ENCODE assay signal across 16 cellular contexts in genomic region chr6:28371706-28372451, GRCh38. TPM values are rescaled to one million over a fixed set of nuclear protein-coding genes. Genes with fewer than 3 reads are reported as not detected.
A peak's percentile ranks its signal among the peaks of the same experiment; 100 is the strongest.
DNase-seq lines count a peak whose midpoint lies in the region; ATAC-seq and TF ChIP-seq lines count a peak whose summit lies in the region.
"Had no signal": no experiment of that assay in that cellular context is flagged by ENCODE, and none has a peak within 500 bp of the region (broad histone marks: within the 10 kb centered on the region; RNA-seq: fewer than 3 reads in every experiment).

No MANE protein-coding gene starts in this region.

- H3K9me3 Mint-ChIP-seq in activated CD8-positive, alpha-beta T cell treated with anti-CD3 and anti-CD28 coated beads, Interleukin-2, amount 10 ng/mL, durations not matched to agents 7 days and 5 days (ENCODE audit: insufficient read depth) = no peaks in the 10 kb centered on the region
- no peaks in the 10 kb centered on the region for H3K9me3 Mint-ChIP-seq in activated CD8-positive, alpha-beta T cell treated with anti-CD3 and anti-CD28 coated beads for 36 hours

- peaks cover 2% of the 10 kb centered on the region for H3K4me1 Mint-ChIP-seq in activated CD8-positive, alpha-beta T cell treated with anti-CD3 and anti-CD28 coated beads, Interleukin-2, amount 10 ng/mL, durations not matched to agents 7 days and 5 days (ENCODE audit: low read depth)
- no peaks in the 10 kb centered on the region for H3K4me1 Mint-ChIP-seq in activated CD8-positive, alpha-beta T cell treated with anti-CD3 and anti-CD28 coated beads for 36 hours (ENCODE audit: low read depth)

- no peaks in the 10 kb centered on the region for H3K79me2 ChIP-seq in OCI-LY1 (ENCODE audit: insufficient read depth, low read length)

- peaks cover 4% of the 10 kb centered on the region for H3F3A ChIP-seq in OCI-LY1 (ENCODE audit: insufficient read depth, low read length)

- H3K27ac ChIP-seq in OCI-LY1 (ENCODE audit: low read depth, low read length, poor library complexity, severe bottlenecking) (peak overlapping the region; percentile 4), testis (no peak overlapping the region)
- H3K27ac ChIP-seq: 22Rv1, left lung, tibial nerve had no signal

- peak overlapping the region; percentile 19 for H3K4me3 ChIP-seq in OCI-LY1 (ENCODE audit: low read depth, low read length, poor library complexity, severe bottlenecking)
- no peak overlapping the region for H3K4me3 ChIP-seq in testis
- H3K4me3 ChIP-seq: HAP-1, left lung, tibial nerve had no signal

- H3K36me3 ChIP-seq in OCI-LY1 (ENCODE audit: insufficient read depth, low read length) (peaks cover 35% of the 10 kb centered on the region), testis (ENCODE audit: low read depth, missing control alignments) (no peaks in the 10 kb centered on the region)
- H3K36me3 ChIP-seq: HAP-1, left lung had no signal

- peak overlapping the region; percentile 54 for H3K4me2 ChIP-seq in OCI-LY1 (ENCODE audit: low read length)

- no peak for TF ChIP-seq POLR2A in testis (IDR thresholded peaks at IDR 0.05)

- DNase-seq in activated CD8-positive, alpha-beta T cell treated with anti-CD3 and anti-CD28 coated beads, Interleukin-2, amount 10 ng/mL, durations not matched to agents 7 days and 5 days = no peak
- DNase-seq in activated CD8-positive, alpha-beta T cell treated with anti-CD3 and anti-CD28 coated beads for 36 hours = no peak
- peak; percentile 83 for DNase-seq in testis
- no peak for DNase-seq in NCI-H2107 treated with DMSO at 0.1 percent for 48 hours (lab: John Stamatoyannopoulos, UW; ENCODE audit: unreplicated experiment)
- DNase-seq in cerebellar cortex (ENCODE audit: low spot score) = no peak
- DNase-seq in omental fat pad (ENCODE audit: low spot score) = no peak
- DNase-seq: activated CD8-positive, alpha-beta memory T cell treated with anti-CD3 and anti-CD28 coated beads, Interleukin-2, amount 50 U/mL, for 4 hours; Caco-2; left lung; NCI-H1048; NCI-H510A had no signal

- H3K4me1 ChIP-seq in OCI-LY1 (ENCODE audit: insufficient read depth, low read length, severe bottlenecking) (peaks cover 13% of the 10 kb centered on the region), testis (no peaks in the 10 kb centered on the region)
- H3K4me1 ChIP-seq: Caco-2, left lung, tibial nerve had no signal

- H3K4me3 Mint-ChIP-seq in activated CD8-positive, alpha-beta T cell treated with anti-CD3 and anti-CD28 coated beads, Interleukin-2, amount 10 ng/mL, durations not matched to agents 7 days and 5 days = no peak overlapping the region
- H3K4me3 Mint-ChIP-seq in activated CD8-positive, alpha-beta T cell treated with anti-CD3 and anti-CD28 coated beads for 36 hours = no peak overlapping the region

- H3K27me3 ChIP-seq in OCI-LY1 (ENCODE audit: insufficient read depth, low read length) (no peaks in the 10 kb centered on the region), testis (no peaks in the 10 kb centered on the region)
- H3K27me3 ChIP-seq: left lung, tibial nerve had no signal

- no peak for TF ChIP-seq CTCF in activated CD8-positive, alpha-beta T cell treated with anti-CD3 and anti-CD28 coated beads for 36 hours (IDR thresholded peaks at IDR 0.05)
- no peak for TF ChIP-seq CTCF in OCI-LY1 (IDR thresholded peaks at IDR 0.05; ENCODE audit: low read length)
- TF ChIP-seq CTCF in testis (IDR thresholded peaks at IDR 0.05) = no peak
- TF ChIP-seq CTCF in omental fat pad (IDR thresholded peaks at IDR 0.05) = no peak

- POLR2A ChIA-PET in activated CD8-positive, alpha-beta T cell treated with anti-CD3 and anti-CD28 coated beads, Interleukin-2, amount 10 ng/mL, durations not matched to agents 7 days and 5 days (lab: Charles Lee) = interaction anchor here (0.6 kb wide), 1 partner anchor 103 kb away, joined by 3 read pairs; no protein-coding TSS in a partner anchor
- POLR2A ChIA-PET in activated CD8-positive, alpha-beta T cell treated with anti-CD3 and anti-CD28 coated beads for 36 hours (lab: Charles Lee) = interaction anchor here (0.7 kb wide), 1 partner anchor 438 kb away, joined by 3 read pairs; no protein-coding TSS in a partner anchor

- ATAC-seq in activated CD8-positive, alpha-beta T cell treated with anti-CD3 and anti-CD28 coated beads, Interleukin-2, amount 10 ng/mL, durations not matched to agents 7 days and 5 days = no peak
- ATAC-seq in activated CD8-positive, alpha-beta T cell treated with anti-CD3 and anti-CD28 coated beads for 36 hours = no peak
- peak; percentile 58 for ATAC-seq in HG02870 (IDR thresholded peaks at IDR 0.05; ENCODE audit: unreplicated experiment)
- ATAC-seq in omental fat pad (ENCODE audit: low FRiP score) = no peak
- ATAC-seq: left lung had no signal

- no peaks in the 10 kb centered on the region for H3K9me2 ChIP-seq in OCI-LY1 (ENCODE audit: low read depth, low read length)

- peak overlapping the region; percentile 46; the same call in 1 of the 2 replicates for H2AFZ ChIP-seq in OCI-LY1 (ENCODE audit: low read length)

- CTCF ChIA-PET in activated CD8-positive, alpha-beta T cell treated with anti-CD3 and anti-CD28 coated beads, Interleukin-2, amount 10 ng/mL, durations not matched to agents 7 days and 5 days (lab: Charles Lee) = interaction anchor here (0.8 to 2.1 kb wide), 3 partner anchors 15 to 91 kb away, joined by 3 to 13 read pairs (median 3); no protein-coding TSS in a partner anchor
- CTCF ChIA-PET in activated CD8-positive, alpha-beta T cell treated with anti-CD3 and anti-CD28 coated beads for 36 hours (lab: Charles Lee) = interaction anchor here (1.5 kb wide), 1 partner anchor 16 kb away, joined by 7 read pairs; no protein-coding TSS in a partner anchor

- no peaks in the 10 kb centered on the region for H3K27me3 Mint-ChIP-seq in activated CD8-positive, alpha-beta T cell treated with anti-CD3 and anti-CD28 coated beads, Interleukin-2, amount 10 ng/mL, durations not matched to agents 7 days and 5 days (ENCODE audit: low read depth)
- H3K27me3 Mint-ChIP-seq in activated CD8-positive, alpha-beta T cell treated with anti-CD3 and anti-CD28 coated beads for 36 hours = no peaks in the 10 kb centered on the region

- H3K9me3 ChIP-seq in OCI-LY1 (ENCODE audit: low read length) (0 out of 2 replicates have a peak, but pooled peaks cover 3% of the 10 kb centered on the region), testis (no peaks in the 10 kb centered on the region)
- H3K9me3 ChIP-seq: Caco-2, HAP-1, left lung, tibial nerve had no signal

- peak overlapping the region; percentile 16; the same call in 1 of the 2 replicates for H3K9ac ChIP-seq in OCI-LY1 (ENCODE audit: low read length)

- intact Hi-C loops in activated CD8-positive, alpha-beta T cell treated with anti-CD3 and anti-CD28 coated beads for 36 hours (cut with micrococcal nuclease) = no loop called here
- intact Hi-C loops in testis (cut with DNase I; ENCODE audit: low total_unique reads) = no loop called here

- H4K20me1 ChIP-seq in OCI-LY1 (ENCODE audit: insufficient read depth, low read length) = no peaks in the 10 kb centered on the region

- peak overlapping the region; percentile 50 for H3K27ac Mint-ChIP-seq in activated CD8-positive, alpha-beta T cell treated with anti-CD3 and anti-CD28 coated beads, Interleukin-2, amount 10 ng/mL, durations not matched to agents 7 days and 5 days
- no peak overlapping the region for H3K27ac Mint-ChIP-seq in activated CD8-positive, alpha-beta T cell treated with anti-CD3 and anti-CD28 coated beads for 36 hours

- H3K36me3 Mint-ChIP-seq in activated CD8-positive, alpha-beta T cell treated with anti-CD3 and anti-CD28 coated beads, Interleukin-2, amount 10 ng/mL, durations not matched to agents 7 days and 5 days (ENCODE audit: low read depth) = peaks cover 20% of the 10 kb centered on the region
- H3K36me3 Mint-ChIP-seq in activated CD8-positive, alpha-beta T cell treated with anti-CD3 and anti-CD28 coated beads for 36 hours (ENCODE audit: low read depth) = peaks cover 15% of the 10 kb centered on the region

- 59 to 62% methylated on average over 9 of the region's 9 CpGs for WGBS in testis, 2 donors

RNA-seq across cellular contexts. Expression of gene ZKSCAN3, which starts 22.1 kb away (rescaled TPM):
- 1 to 10 TPM; 4.6 to 5.0 TPM for total RNA-seq in activated CD8-positive, alpha-beta T cell treated with anti-CD3 and anti-CD28 coated beads, Interleukin-2, amount 10 ng/mL, durations not matched to agents 7 days and 5 days
- total RNA-seq in activated CD8-positive, alpha-beta T cell treated with anti-CD3 and anti-CD28 coated beads for 36 hours = 1 to 10 TPM; 2.3 to 3.0 TPM
- total RNA-seq in testis = 1 to 10 TPM; 8.1 to 8.3 TPM
- 5.4 TPM for polyA plus RNA-seq in testis (ENCODE audit: insufficient read depth, low read depth, low replicate concordance)
- 1 to 10 TPM; 2.0 to 7.7 (median 2.5) TPM for total RNA-seq in omental fat pad

RNA-seq across cellular contexts. Expression of gene ZSCAN12, which starts 27.7 kb away (rescaled TPM):
- 10 to 100 TPM; 10.8 to 11.4 TPM for total RNA-seq in activated CD8-positive, alpha-beta T cell treated with anti-CD3 and anti-CD28 coated beads, Interleukin-2, amount 10 ng/mL, durations not matched to agents 7 days and 5 days
- 1 to 10 TPM; 7.1 to 7.4 TPM for total RNA-seq in activated CD8-positive, alpha-beta T cell treated with anti-CD3 and anti-CD28 coated beads for 36 hours
- total RNA-seq in testis (10 to 100 TPM; 12.2 to 12.3 TPM), omental fat pad (1 to 10 TPM; 2.7 to 5.5 (median 4.4) TPM)
- polyA plus RNA-seq in testis (ENCODE audit: insufficient read depth, low read depth, low replicate concordance) = 7.0 TPM

RNA-seq across cellular contexts. Expression of gene ZSCAN31, which starts 35.9 kb away (rescaled TPM):
- total RNA-seq in activated CD8-positive, alpha-beta T cell treated with anti-CD3 and anti-CD28 coated beads, Interleukin-2, amount 10 ng/mL, durations not matched to agents 7 days and 5 days = under 1 TPM; 0.68 to 0.78 TPM
- 1 to 10 TPM; 1.6 to 2.0 TPM for total RNA-seq in activated CD8-positive, alpha-beta T cell treated with anti-CD3 and anti-CD28 coated beads for 36 hours
- 10 to 100 TPM; 21.4 to 29.0 TPM for total RNA-seq in testis
- polyA plus RNA-seq in testis (ENCODE audit: insufficient read depth, low read depth, low replicate concordance) = 51.3 TPM
- 10 to 100 TPM in 2 of 4 donors, 1 to 10 TPM in 2; 1.7 to 12.7 (median 9.3) TPM for total RNA-seq in omental fat pad
